ENCODE assay signal across 15 cellular contexts in genomic region chr10:72170263-72170662, GRCh38. TPM values are rescaled to one million over a fixed set of nuclear protein-coding genes. Genes with fewer than 3 reads are reported as not detected.
DNase-seq lines count a peak whose midpoint lies in the region; ATAC-seq and TF ChIP-seq lines count a peak whose summit lies in the region.
"Had no signal": no experiment of that assay in that cellular context is flagged by ENCODE, and none has a peak within 500 bp of the region (broad histone marks: within the 10 kb centered on the region; RNA-seq: fewer than 3 reads in every experiment).

No MANE protein-coding gene starts in this region.

- H3K36me3 ChIP-seq in stomach, result no peaks in the 10 kb centered on the region

- DNase-seq in HK-2 (ENCODE audit: unreplicated experiment), result peak; percentile 48
- no peak for DNase-seq in T-helper 17 cell
- DNase-seq in right cardiac atrium, result peak in 1 of 3 donors; percentile 58
- peak; percentile 77 for DNase-seq in stomach
- no peak for DNase-seq in activated naive CD4-positive, alpha-beta T cell treated with anti-CD3 and anti-CD28 coated beads, Interleukin-2, amount 10 ng/mL, durations not matched to agents 7 days and 5 days
- no peak for DNase-seq in UCSD-AML1 (lab: John Stamatoyannopoulos, UW; ENCODE audit: unreplicated experiment)
- DNase-seq: activated CD4-positive, CD25-positive, alpha-beta regulatory T cell; activated naive CD8-positive, alpha-beta T cell treated with anti-CD3 and anti-CD28 coated beads for 36 hours; CD4-positive, CD25-positive, alpha-beta regulatory T cell; KG1; natural killer cell; NCI-H187; stimulated activated naive CD8-positive, alpha-beta T cell treated with anti-CD3 and anti-CD28 coated beads, Interleukin-15, Interleukin-2, amounts not matched to agents 100 U/mL and 50 U/mL, for 24 hours had no signal

- 68% methylated on average over 4 of the region's 4 CpGs for WGBS in right cardiac atrium
- 29 to 43% (median 35%) methylated on average over 4 of the region's 4 CpGs for WGBS in stomach, 5 donors

- TF ChIP-seq EP300 in stomach (IDR thresholded peaks at IDR 0.05), result no peak

- H3K27me3 Mint-ChIP-seq in T-helper 17 cell, result no peaks in the 10 kb centered on the region
- H3K27me3 Mint-ChIP-seq in activated naive CD4-positive, alpha-beta T cell treated with anti-CD3 and anti-CD28 coated beads, Interleukin-2, amount 10 ng/mL, durations not matched to agents 7 days and 5 days, result no peaks in the 10 kb centered on the region
- H3K27me3 Mint-ChIP-seq: activated naive CD8-positive, alpha-beta T cell treated with anti-CD3 and anti-CD28 coated beads for 36 hours; CD4-positive, CD25-positive, alpha-beta regulatory T cell had no signal

- peaks cover 7% of the 10 kb centered on the region for H3K4me1 ChIP-seq in right cardiac atrium (ENCODE audit: control insufficient read depth, insufficient read depth, low read length)
- H3K4me1 ChIP-seq in stomach, result peaks cover 9 to 50% (median 24%) of the 10 kb centered on the region in 4 donors

- no peak overlapping the region for H3K4me3 Mint-ChIP-seq in T-helper 17 cell
- H3K4me3 Mint-ChIP-seq in activated naive CD4-positive, alpha-beta T cell treated with anti-CD3 and anti-CD28 coated beads, Interleukin-2, amount 10 ng/mL, durations not matched to agents 7 days and 5 days, result no peak overlapping the region
- H3K4me3 Mint-ChIP-seq: activated naive CD8-positive, alpha-beta T cell treated with anti-CD3 and anti-CD28 coated beads for 36 hours; CD4-positive, CD25-positive, alpha-beta regulatory T cell; natural killer cell had no signal

- TF ChIP-seq CTCF in stomach (IDR thresholded peaks at IDR 0.05), result no peak

- H3K4me3 ChIP-seq in right cardiac atrium (ENCODE audit: low read length) (no peak overlapping the region), stomach (no peak overlapping the region)

- peaks cover 7% of the 10 kb centered on the region for H3K4me1 Mint-ChIP-seq in T-helper 17 cell
- H3K4me1 Mint-ChIP-seq in activated naive CD4-positive, alpha-beta T cell treated with anti-CD3 and anti-CD28 coated beads, Interleukin-2, amount 10 ng/mL, durations not matched to agents 7 days and 5 days, result peaks cover 8% of the 10 kb centered on the region

- CTCF ChIA-PET in activated naive CD4-positive, alpha-beta T cell treated with anti-CD3 and anti-CD28 coated beads, Interleukin-2, amount 10 ng/mL, durations not matched to agents 7 days and 5 days (lab: Charles Lee), result no interaction called here

- peak overlapping the region; percentile 71 for H3K27ac Mint-ChIP-seq in T-helper 17 cell
- H3K27ac Mint-ChIP-seq in activated naive CD4-positive, alpha-beta T cell treated with anti-CD3 and anti-CD28 coated beads, Interleukin-2, amount 10 ng/mL, durations not matched to agents 7 days and 5 days, result no peak overlapping the region
- H3K27ac Mint-ChIP-seq: activated naive CD8-positive, alpha-beta T cell treated with anti-CD3 and anti-CD28 coated beads for 36 hours; CD4-positive, CD25-positive, alpha-beta regulatory T cell; natural killer cell had no signal

- H3K27me3 ChIP-seq in right cardiac atrium (ENCODE audit: control insufficient read depth, insufficient read depth) (no peaks in the 10 kb centered on the region), stomach (no peaks in the 10 kb centered on the region)

- no peaks in the 10 kb centered on the region for H3K9me3 Mint-ChIP-seq in activated naive CD4-positive, alpha-beta T cell treated with anti-CD3 and anti-CD28 coated beads, Interleukin-2, amount 10 ng/mL, durations not matched to agents 7 days and 5 days
- H3K9me3 Mint-ChIP-seq: activated naive CD8-positive, alpha-beta T cell treated with anti-CD3 and anti-CD28 coated beads for 36 hours; CD4-positive, CD25-positive, alpha-beta regulatory T cell; natural killer cell had no signal

- H3K9me3 ChIP-seq in T-helper 17 cell (ENCODE audit: control insufficient read depth, low read length, poor library complexity, severe bottlenecking) (no peaks in the 10 kb centered on the region), right cardiac atrium (ENCODE audit: control insufficient read depth, low read length) (no peaks in the 10 kb centered on the region), stomach (no peaks in the 10 kb centered on the region)

- H3K27ac ChIP-seq in right cardiac atrium (ENCODE audit: low read length) (no peak overlapping the region), stomach (peak overlapping the region in 4 of 5 donors; percentile 36 to 64 (median 51))

- no peaks in the 10 kb centered on the region for H3K36me3 Mint-ChIP-seq in T-helper 17 cell (ENCODE audit: low read depth)
- peaks cover 8% of the 10 kb centered on the region for H3K36me3 Mint-ChIP-seq in activated naive CD4-positive, alpha-beta T cell treated with anti-CD3 and anti-CD28 coated beads, Interleukin-2, amount 10 ng/mL, durations not matched to agents 7 days and 5 days
- H3K36me3 Mint-ChIP-seq: CD4-positive, CD25-positive, alpha-beta regulatory T cell; natural killer cell had no signal

- no peak for TF ChIP-seq POLR2A in stomach (IDR thresholded peaks at IDR 0.05)

- intact Hi-C loops in right cardiac atrium (cut with DNase I), result no loop called here
- intact Hi-C loops in stomach (cut with DNase I; ENCODE audit: low total_unique reads), result no loop called here

- ATAC-seq in T-helper 17 cell, result no peak
- ATAC-seq in right cardiac atrium, result peak; percentile 47 to 58
- no peak for ATAC-seq in GM18868 (IDR thresholded peaks at IDR 0.05; ENCODE audit: unreplicated experiment)
- ATAC-seq: natural killer cell; sciatic nerve; stimulated activated naive CD8-positive, alpha-beta T cell treated with anti-CD3 and anti-CD28 coated beads, Interleukin-15, Interleukin-2, amounts not matched to agents 100 U/mL and 50 U/mL, for 24 hours had no signal

RNA-seq across cellular contexts. Expression of gene ANAPC16, which starts 45.5 kb away (rescaled TPM):
- total RNA-seq in T-helper 17 cell, result 10 to 100 TPM; 69.5 to 85.7 TPM
- total RNA-seq in right cardiac atrium, result 100 to 1,000 TPM; 190 to 236 (median 223) TPM
- 287 TPM for polyA plus RNA-seq in right cardiac atrium
- 100 to 1,000 TPM in 2 of 5 donors, 10 to 100 TPM in 3; 12.7 to 104 (median 68.8) TPM for total RNA-seq in stomach
- polyA plus RNA-seq in stomach, result 100 to 1,000 TPM; 164 to 231 (median 170) TPM

RNA-seq across cellular contexts. Expression of gene ASCC1, which starts 45.8 kb away (rescaled TPM):
- total RNA-seq in T-helper 17 cell, result 10 to 100 TPM; 14.0 to 14.6 TPM
- 10 to 100 TPM; 27.6 to 37.9 (median 32.8) TPM for total RNA-seq in right cardiac atrium
- polyA plus RNA-seq in right cardiac atrium, result 26.0 TPM
- total RNA-seq in stomach, result 100 to 1,000 TPM in 1 of 5 donors, 10 to 100 TPM in 2, 1 to 10 TPM in 2; 4.3 to 142 (median 19.4) TPM
- 10 to 100 TPM in 2 of 3 donors, 1 to 10 TPM in 1; 8.4 to 14.7 (median 12.5) TPM for polyA plus RNA-seq in stomach

Comparison
In these comparisons a context has a peak if more than half of its experiments do, and no peak if none do; other contexts are left out.
1. DNase-seq: peak in HK-2 (single experiment) and stomach (single experiment); none in T-helper 17 cell (0 of 3), activated naive CD4-positive, alpha-beta T cell treated with anti-CD3 and anti-CD28 coated beads, Interleukin-2, amount 10 ng/mL, durations not matched to agents 7 days and 5 days (single experiment) and UCSD-AML1 (single experiment).
2. ATAC-seq: peak in right cardiac atrium (2 of 2); none in T-helper 17 cell (single experiment) and GM18868 (single experiment).